Comparison of ENCODE assay signal across 1 cellular context in the genomic region with DNA sequence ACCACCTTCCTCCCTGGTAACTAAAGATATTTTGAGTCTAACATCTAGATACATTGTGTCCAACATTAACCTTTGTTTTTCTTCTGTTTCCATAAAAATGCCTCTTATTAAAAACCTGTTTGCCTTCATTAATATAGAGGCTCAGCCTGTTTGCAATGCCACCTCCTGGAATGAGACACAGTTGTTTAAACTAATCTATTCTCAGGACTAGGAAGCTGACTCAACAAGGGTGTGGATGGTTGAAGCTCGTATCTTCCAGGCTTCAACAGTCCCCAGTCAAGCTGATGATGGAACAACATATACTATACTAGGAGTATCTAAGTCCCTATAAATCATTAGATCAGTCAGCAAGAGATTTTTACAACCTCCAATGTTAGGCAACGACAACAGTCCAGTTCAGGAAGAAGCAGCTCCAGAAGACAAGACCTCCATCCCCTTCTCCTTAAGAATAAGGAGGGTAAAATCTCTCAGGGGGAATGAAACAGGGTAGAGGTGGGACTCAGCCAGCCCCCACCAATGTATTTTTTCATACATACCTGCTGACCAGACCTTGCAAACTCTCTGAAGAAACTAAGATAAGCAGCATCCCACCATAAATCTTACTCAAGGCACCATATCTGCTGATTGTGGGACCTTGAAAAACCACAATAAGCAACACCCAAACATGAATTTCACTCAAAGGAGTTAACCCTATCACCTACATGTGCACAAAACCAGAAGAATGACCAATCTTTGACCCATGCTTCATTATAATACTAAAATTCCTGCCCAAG.
TF ChIP-seq lines count a peak whose summit lies in the region.

No MANE protein-coding gene starts in this region.

TF ChIP-seq in endothelial cell of umbilical vein, 7 proteins besides CTCF, POLR2A, EP300 and RAD21:
- peak; percentile 39 for TF ChIP-seq FOS (IDR thresholded peaks at IDR 0.05; ENCODE audit: borderline replicate concordance, insufficient read depth, low read length)
- TF ChIP-seq JUN (IDR thresholded peaks at IDR 0.05; ENCODE audit: borderline replicate concordance, insufficient read depth, insufficient read length, low read depth) = no peak
TF ChIP-seq in endothelial cell of umbilical vein: peak in this region for 1.
